8 cellular contexts compared by ENCODE assay signal in genomic region chr6:159693128-159693893, GRCh38. TPM values are rescaled to one million over a fixed set of nuclear protein-coding genes. Genes with fewer than 3 reads are reported as not detected.
DNase-seq lines count a peak whose midpoint lies in the region; ATAC-seq and TF ChIP-seq lines count a peak whose summit lies in the region.

TSS of gene SOD2 (minus strand) at chr6:159693241. CDS start at chr6:159693167, 74 bp downstream.

- POLR2A ChIA-PET in Caco-2 (lab: Charles Lee) = interaction anchor here (0.6 to 3.2 kb wide), 5 partner anchors 34 to 168 kb away, joined by 3 to 36 read pairs (median 4); partner anchors contain the start of genes ACAT2, MRPL18, TCP1 and WTAP

- CTCF ChIA-PET in Caco-2 (lab: Charles Lee) = interaction anchor here (0.8 kb wide), 1 partner anchor 171 kb away, joined by 3 read pairs; no protein-coding TSS in a partner anchor

- H3K9me3 ChIP-seq in Caco-2 (no peaks in the 10 kb centered on the region), NT2/D1 (ENCODE audit: insufficient read depth, low read length) (no peaks in the 10 kb centered on the region), mesodermal cell (ENCODE audit: control insufficient read depth, low read length) (no peaks in the 10 kb centered on the region)

- H3K4me1 ChIP-seq in Caco-2 (peaks cover 4% of the 10 kb centered on the region), NT2/D1 (ENCODE audit: insufficient read depth, insufficient read length) (peaks cover 7% of the 10 kb centered on the region), mesodermal cell (ENCODE audit: control insufficient read depth, insufficient read depth, low read length, poor library complexity, severe bottlenecking) (peaks cover 14% of the 10 kb centered on the region)

- no peak for TF ChIP-seq CTCF in Caco-2 (IDR thresholded peaks at IDR 0.05; ENCODE audit: insufficient read depth in 1 of 2, low read depth in 1 of 2, low read length in 1 of 2, severe bottlenecking in 1 of 2, unreplicated experiment in 1 of 2)

- peak within 1 kb of the TSS; percentile 80 for H3K27ac Mint-ChIP-seq in Caco-2 (ENCODE audit: unreplicated experiment)

- H3K4me3 ChIP-seq in Caco-2 (ENCODE audit: low read depth, low read length) = peak within 1 kb of the TSS; percentile 59
- H3K4me3 ChIP-seq in NT2/D1 (ENCODE audit: insufficient read length, low read depth) = peak within 1 kb of the TSS; percentile 87
- peak within 1 kb of the TSS; percentile 75 for H3K4me3 ChIP-seq in mesodermal cell (ENCODE audit: extremely low read depth, insufficient read depth, low read length, poor library complexity, severe bottlenecking)

- DNase-seq in Caco-2 (peak; percentile 90 to 92), HT1080 (ENCODE audit: low read depth) (peak; percentile 82), NT2/D1 (ENCODE audit: low read depth, low spot score) (peak; percentile 65)
- DNase-seq in activated CD8-positive, alpha-beta memory T cell treated with anti-CD3 and anti-CD28 coated beads, Interleukin-2, amount 50 U/mL, for 1 hour (ENCODE audit: extremely low read depth) = peak; percentile 36
- DNase-seq in stimulated activated CD8-positive, alpha-beta memory T cell treated with anti-CD3 and anti-CD28 coated beads, Interleukin-15, amount 100 ng/mL, for 4 hours (ENCODE audit: low read depth in 2 of 2) = peak; percentile 55 to 72

- H3K9ac ChIP-seq in NT2/D1 (ENCODE audit: insufficient read length, low read depth) = peak within 1 kb of the TSS; percentile 96

- no peaks in the 10 kb centered on the region for H3K27me3 ChIP-seq in Caco-2 (replicated peaks; ENCODE audit: control insufficient read depth, insufficient read depth, low read length)
- H3K27me3 ChIP-seq in NT2/D1 (ENCODE audit: insufficient read depth, insufficient read length) = no peaks in the 10 kb centered on the region

- intact Hi-C loops in Caco-2 (cut with micrococcal nuclease; ENCODE audit: unreplicated experiment) = loop anchor here (1.0 to 5.0 kb wide), 3 partner anchors 34 to 159 kb away; partner anchors contain the start of genes TCP1 and WTAP

- peaks cover 16% of the 10 kb centered on the region for H3K4me1 Mint-ChIP-seq in Caco-2 (ENCODE audit: low read depth, unreplicated experiment)

- H3K4me3 Mint-ChIP-seq in Caco-2 (ENCODE audit: unreplicated experiment) = peak within 1 kb of the TSS; percentile 72

- H3K36me3 ChIP-seq in Caco-2 (ENCODE audit: control insufficient read depth, insufficient read depth, low read length) (peaks cover 2% of the 10 kb centered on the region; the same call in 1 of the 2 replicates), NT2/D1 (ENCODE audit: insufficient read depth, insufficient read length, low read length) (peaks cover 11% of the 10 kb centered on the region), mesodermal cell (ENCODE audit: control insufficient read depth, insufficient read depth, low read length) (peaks cover 13% of the 10 kb centered on the region)

- peaks cover 41% of the 10 kb centered on the region for H3K36me3 Mint-ChIP-seq in Caco-2 (ENCODE audit: insufficient read depth, unreplicated experiment)

- H3K9me3 Mint-ChIP-seq in Caco-2 (ENCODE audit: unreplicated experiment) = no peaks in the 10 kb centered on the region

- in situ Hi-C loops in endometrial microvascular endothelial cells (cut with HindIII; ENCODE audit: inconsistent ontology term, low pct_unique_long_range_greater_than_20kb, low sequenced_read_pairs) = no loop called here

- no peaks in the 10 kb centered on the region for H3K27me3 Mint-ChIP-seq in Caco-2 (ENCODE audit: insufficient read depth, unreplicated experiment)

- peak within 1 kb of the TSS; percentile 95 for H3K27ac ChIP-seq in mesodermal cell (ENCODE audit: low read depth, low read length, severe bottlenecking)

- TSS peak; percentile 79 for BruUV-seq in Caco-2 (replicated peaks; lab: Mats Ljungman, UMichigan)

- WGBS in mesodermal cell (ENCODE audit: insufficient coverage in 2 of 2), 2 experiments = 0 to 1% methylated on average over 23 to 65 of the region's 74 CpGs

- ATAC-seq in GM21360 (IDR thresholded peaks at IDR 0.05; ENCODE audit: unreplicated experiment) = peak; percentile 78

RNA-seq across cellular contexts. Expression of gene SOD2, which starts in this region (rescaled TPM):
- 109 and 110 TPM in 2 replicates for total RNA-seq in Caco-2 (2022)
- 53.5 and 60.2 TPM in 2 replicates for total RNA-seq in HT1080 (2014; rRNA removed; shearing (Covaris generic))
- polyA plus RNA-seq in HT1080 (2015; cell fraction: cytosol; rRNA removed) = 39.3 and 41.5 TPM in 2 replicates
- 15.6 and 20.7 TPM in 2 replicates for polyA plus RNA-seq in HT1080 (2015; cell fraction: nucleus; rRNA removed)
- total RNA-seq in endometrial microvascular endothelial cells (ENCODE audit: inconsistent ontology term) = 111 TPM
- 33.9 TPM for polyA plus RNA-seq in mesodermal cell (2013, experiment 1 of 2)
- 36.6 TPM for polyA plus RNA-seq in mesodermal cell (2013, experiment 2 of 2)

Comparison
In these comparisons a context has a peak if more than half of its experiments do, and no peak if none do; other contexts are left out.
1. Peak in every context shown above with its lines: DNase-seq, ATAC-seq, H3K4me3 ChIP-seq and H3K27ac ChIP-seq.
2. DNase-seq: peak in every context shown above with its lines; median percentile 91 in Caco-2; 82 in HT1080; 65 in NT2/D1; 64 in stimulated activated CD8-positive, alpha-beta memory T cell treated with anti-CD3 and anti-CD28 coated beads, Interleukin-15, amount 100 ng/mL, for 4 hours; 36 in activated CD8-positive, alpha-beta memory T cell treated with anti-CD3 and anti-CD28 coated beads, Interleukin-2, amount 50 U/mL, for 1 hour.